Comparison of ENCODE assay signal across 12 cellular contexts in genomic region chr2:142983174-142983573, GRCh38.
A peak's percentile ranks its signal among the peaks of the same experiment; 100 is the strongest.
DNase-seq lines count a peak whose midpoint lies in the region; ATAC-seq and TF ChIP-seq lines count a peak whose summit lies in the region.
"Had no signal": no experiment of that assay in that cellular context is flagged by ENCODE, and none has a peak within 500 bp of the region (broad histone marks: within the 10 kb centered on the region; RNA-seq: fewer than 3 reads in every experiment).

No MANE protein-coding gene starts in this region.

- no peaks in the 10 kb centered on the region for H3K27me3 ChIP-seq in PC-9 (ENCODE audit: insufficient read depth, low read depth)
- H3K27me3 ChIP-seq: esophagus squamous epithelium had no signal

- peaks cover 24% of the 10 kb centered on the region for H3K4me1 ChIP-seq in PC-9 (replicated peaks; ENCODE audit: insufficient read depth)

- intact Hi-C loops in PC-9 (cut with micrococcal nuclease; ENCODE audit: unreplicated experiment) = loop anchor here (5.0 to 10.0 kb wide), 4 partner anchors 186 to 838 kb away; no protein-coding TSS in a partner anchor
- intact Hi-C loops in cardiac septum (cut with DNase I) = loop anchor here (5.0 kb wide), 1 partner anchor 301 kb away; no protein-coding TSS in a partner anchor

- peak; percentile 58 for ATAC-seq in GM18861 (IDR thresholded peaks at IDR 0.05; ENCODE audit: unreplicated experiment)
- peak; percentile 42 for ATAC-seq in GM21515 (IDR thresholded peaks at IDR 0.05; ENCODE audit: unreplicated experiment)
- peak; percentile 58 for ATAC-seq in HG03064 (IDR thresholded peaks at IDR 0.05; ENCODE audit: low read depth, unreplicated experiment)

- no peak for TF ChIP-seq CTCF in PC-9 (conservative IDR thresholded peaks at IDR 0.05)

- no peaks in the 10 kb centered on the region for H4K20me1 ChIP-seq in PC-9 (ENCODE audit: insufficient read depth)

- no peak overlapping the region for H3K4me3 ChIP-seq in PC-9
- H3K4me3 ChIP-seq: esophagus squamous epithelium had no signal

- CTCF ChIA-PET in PC-9 (lab: Charles Lee) = no interaction called here

- no peaks in the 10 kb centered on the region for H3K79me2 ChIP-seq in PC-9 (ENCODE audit: low read depth)

- BruUV-seq in PC-9 (replicated peaks; lab: Mats Ljungman, UMichigan) = no TSS peak

- no peaks in the 10 kb centered on the region for H3K36me3 ChIP-seq in PC-9 (ENCODE audit: low read depth)
- H3K36me3 ChIP-seq: esophagus squamous epithelium had no signal

- H3K9me2 ChIP-seq in PC-9 (ENCODE audit: insufficient read depth) = no peaks in the 10 kb centered on the region

- H3K27ac ChIP-seq in PC-9 = no peak overlapping the region
- H3K27ac ChIP-seq: esophagus squamous epithelium had no signal

- H3F3A ChIP-seq in PC-9 (ENCODE audit: insufficient read depth, low read depth) = peaks cover 8% of the 10 kb centered on the region; the same call in 1 of the 2 replicates

- no peak overlapping the region for H3K4me2 ChIP-seq in PC-9

- peak overlapping the region; percentile 12; the same call in 1 of the 2 replicates for H2AFZ ChIP-seq in PC-9

- DNase-seq in PC-9 = no peak
- DNase-seq in effector CD8-positive, alpha-beta T cell (lab: John Stamatoyannopoulos, UW) = no peak
- no peak for DNase-seq in NCI-H1105 treated with DMSO at 0.1 percent for 48 hours (lab: John Stamatoyannopoulos, UW)
- DNase-seq in NCI-H446 treated with DMSO at 0.1 percent for 48 hours (lab: John Stamatoyannopoulos, UW) = no peak
- DNase-seq in cardiac septum (ENCODE audit: low spot score) = no peak
- DNase-seq: esophagus squamous epithelium; NCI-H187; nephron progenitor cell; stimulated activated naive CD4-positive, alpha-beta T cell treated with Interleukin-2 at 50 U/mL for 16 hours had no signal

- peaks cover 12% of the 10 kb centered on the region; the same call in 1 of the 2 replicates for H3K9me3 ChIP-seq in PC-9 (ENCODE audit: insufficient read depth, low read depth)
- H3K9me3 ChIP-seq: esophagus squamous epithelium had no signal

- POLR2A ChIA-PET in PC-9 (lab: Charles Lee; ENCODE audit: unreplicated experiment) = no interaction called here
